1 cellular context compared by ENCODE assay signal in genomic region chr16:85137323-85138072, GRCh38.
A peak's percentile ranks its signal among the peaks of the same experiment; 100 is the strongest.
TF ChIP-seq lines count a peak whose summit lies in the region.

No MANE protein-coding gene starts in this region.

TF ChIP-seq in HepG2, 621 proteins besides CTCF, POLR2A, EP300 and RAD21 (continued from another document and continues in another):
- TF ChIP-seq, protein P1, sequence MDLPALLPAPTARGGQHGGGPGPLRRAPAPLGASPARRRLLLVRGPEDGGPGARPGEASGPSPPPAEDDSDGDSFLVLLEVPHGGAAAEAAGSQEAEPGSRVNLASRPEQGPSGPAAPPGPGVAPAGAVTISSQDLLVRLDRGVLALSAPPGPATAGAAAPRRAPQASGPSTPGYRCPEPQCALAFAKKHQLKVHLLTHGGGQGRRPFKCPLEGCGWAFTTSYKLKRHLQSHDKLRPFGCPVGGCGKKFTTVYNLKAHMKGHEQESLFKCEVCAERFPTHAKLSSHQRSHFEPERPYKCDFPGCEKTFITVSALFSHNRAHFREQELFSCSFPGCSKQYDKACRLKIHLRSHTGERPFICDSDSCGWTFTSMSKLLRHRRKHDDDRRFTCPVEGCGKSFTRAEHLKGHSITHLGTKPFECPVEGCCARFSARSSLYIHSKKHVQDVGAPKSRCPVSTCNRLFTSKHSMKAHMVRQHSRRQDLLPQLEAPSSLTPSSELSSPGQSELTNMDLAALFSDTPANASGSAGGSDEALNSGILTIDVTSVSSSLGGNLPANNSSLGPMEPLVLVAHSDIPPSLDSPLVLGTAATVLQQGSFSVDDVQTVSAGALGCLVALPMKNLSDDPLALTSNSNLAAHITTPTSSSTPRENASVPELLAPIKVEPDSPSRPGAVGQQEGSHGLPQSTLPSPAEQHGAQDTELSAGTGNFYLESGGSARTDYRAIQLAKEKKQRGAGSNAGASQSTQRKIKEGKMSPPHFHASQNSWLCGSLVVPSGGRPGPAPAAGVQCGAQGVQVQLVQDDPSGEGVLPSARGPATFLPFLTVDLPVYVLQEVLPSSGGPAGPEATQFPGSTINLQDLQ (CRISPR knock-in tag; IDR thresholded peaks at IDR 0.05): no peak
- TF ChIP-seq RFXANK (CRISPR knock-in tag; IDR thresholded peaks at IDR 0.05) (no peak), ZNF235 (CRISPR knock-in tag; IDR thresholded peaks at IDR 0.05; ENCODE audit: borderline replicate concordance) (peak; percentile 44; the same call in 1 of the 2 replicates), XRCC5 (optimal IDR thresholded peaks at IDR 0.05; ENCODE audit: low read length) (peak; percentile 70), PRMT3 (CRISPR knock-in tag; IDR thresholded peaks at IDR 0.05; ENCODE audit: borderline replicate concordance, low read depth) (no peak), TARDBP (CRISPR knock-in tag; IDR thresholded peaks at IDR 0.05) (peak; percentile 13; the same call in 1 of the 2 replicates), SRSF1 (optimal IDR thresholded peaks at IDR 0.05; ENCODE audit: low read depth, low read length) (no peak), ZNF546 (CRISPR knock-in tag; conservative IDR thresholded peaks at IDR 0.05) (no peak), SALL1 (CRISPR knock-in tag; IDR thresholded peaks at IDR 0.05) (peak; percentile 66), JUND (CRISPR knock-in tag; IDR thresholded peaks at IDR 0.05) (peak; percentile 58; the same call in 1 of the 2 replicates), MED13 (CRISPR knock-in tag; IDR thresholded peaks at IDR 0.05) (peak; percentile 83), KDM1A (CRISPR knock-in tag; IDR thresholded peaks at IDR 0.05) (0 out of 2 replicates have a peak, but pooled peaks have one; percentile 32), ZNF33A (CRISPR knock-in tag; IDR thresholded peaks at IDR 0.05; ENCODE audit: borderline replicate concordance) (no peak), ZNF737 (CRISPR knock-in tag; IDR thresholded peaks at IDR 0.05; ENCODE audit: borderline replicate concordance) (no peak), PRPF4 (IDR thresholded peaks at IDR 0.05; ENCODE audit: low read depth, low read length, poor library complexity, severe bottlenecking) (no peak), RBM39 (IDR thresholded peaks at IDR 0.05; ENCODE audit: low read depth, low read length, poor library complexity, severe bottlenecking) (peak; percentile 39), ZNF644 (CRISPR knock-in tag; IDR thresholded peaks at IDR 0.05; ENCODE audit: low read depth) (no peak), SUZ12 (IDR thresholded peaks at IDR 0.05; ENCODE audit: low read depth, low read length) (no peak), ZMYM3 (CRISPR knock-in tag; IDR thresholded peaks at IDR 0.05) (peak; percentile 69), MTF2 (CRISPR knock-in tag; IDR thresholded peaks at IDR 0.05; ENCODE audit: borderline replicate concordance) (no peak), ZNF251 (CRISPR knock-in tag; IDR thresholded peaks at IDR 0.05) (no peak; the same call in 1 of the 2 replicates), CSRNP2 (CRISPR knock-in tag; conservative IDR thresholded peaks at IDR 0.05; ENCODE audit: low read depth) (no peak), ZBTB38 (CRISPR knock-in tag; IDR thresholded peaks at IDR 0.05) (peak; percentile 81; the same call in 1 of the 2 replicates), EEA1 (CRISPR knock-in tag; IDR thresholded peaks at IDR 0.05; ENCODE audit: borderline replicate concordance) (no peak), DRAP1 (CRISPR knock-in tag; IDR thresholded peaks at IDR 0.05) (peak; percentile 66; the same call in 1 of the 2 replicates), HMG20B (CRISPR knock-in tag; conservative IDR thresholded peaks at IDR 0.05) (peak; percentile 51; the same call in 1 of the 2 replicates), NAIF1 (CRISPR knock-in tag; IDR thresholded peaks at IDR 0.05; ENCODE audit: borderline replicate concordance) (no peak), ZNF549 (CRISPR knock-in tag; IDR thresholded peaks at IDR 0.05) (peak; percentile 22; the same call in 1 of the 2 replicates), ZNF3 (CRISPR knock-in tag; IDR thresholded peaks at IDR 0.05) (no peak), AHR (CRISPR knock-in tag; IDR thresholded peaks at IDR 0.05) (0 out of 2 replicates have a peak, but pooled peaks have one; percentile 64), HIC2 (CRISPR knock-in tag; IDR thresholded peaks at IDR 0.05; ENCODE audit: low read depth) (peak; percentile 83; the same call in 1 of the 2 replicates), HMG20A (CRISPR knock-in tag; IDR thresholded peaks at IDR 0.05; ENCODE audit: borderline replicate concordance) (peak; percentile 66), POLR2AphosphoS2 (IDR thresholded peaks at IDR 0.05; ENCODE audit: low read depth, low read length) (no peak), CBX2 (IDR thresholded peaks at IDR 0.05; ENCODE audit: low read depth, low read length) (no peak), CBX2 (CRISPR knock-in tag; IDR thresholded peaks at IDR 0.05; ENCODE audit: low read depth) (peak; percentile 93; the same call in 1 of the 2 replicates), KLF15 (CRISPR knock-in tag; IDR thresholded peaks at IDR 0.05; ENCODE audit: borderline replicate concordance) (no peak), ZNF670 (CRISPR knock-in tag; IDR thresholded peaks at IDR 0.05; ENCODE audit: borderline replicate concordance) (0 out of 2 replicates have a peak, but pooled peaks have one; percentile 33), ZNF556 (CRISPR knock-in tag; IDR thresholded peaks at IDR 0.05; ENCODE audit: borderline replicate concordance) (peak; percentile 82), ZNF775 (CRISPR knock-in tag; IDR thresholded peaks at IDR 0.05; ENCODE audit: borderline replicate concordance) (no peak), NFIB (CRISPR knock-in tag; IDR thresholded peaks at IDR 0.05; ENCODE audit: borderline replicate concordance) (no peak), NFKBIZ (CRISPR knock-in tag; IDR thresholded peaks at IDR 0.05) (0 out of 2 replicates have a peak, but pooled peaks have one; percentile 17), RFX5 (IDR thresholded peaks at IDR 0.05; ENCODE audit: low read depth, low read length) (no peak), ZNF7 (CRISPR knock-in tag; IDR thresholded peaks at IDR 0.05) (no peak), FOXA3 (CRISPR knock-in tag; IDR thresholded peaks at IDR 0.05) (peak; percentile 68), ZBTB21 (CRISPR knock-in tag; IDR thresholded peaks at IDR 0.05) (no peak), RNF2 (conservative IDR thresholded peaks at IDR 0.05; ENCODE audit: low read depth) (no peak), IRF2 (CRISPR knock-in tag; IDR thresholded peaks at IDR 0.05) (peak; percentile 68), ZNF44 (CRISPR knock-in tag; IDR thresholded peaks at IDR 0.05) (no peak), RBM22 (optimal IDR thresholded peaks at IDR 0.05; ENCODE audit: low read length) (peak; percentile 55), ZNF138 (CRISPR knock-in tag; IDR thresholded peaks at IDR 0.05; ENCODE audit: low read depth) (no peak), SRSF9 (IDR thresholded peaks at IDR 0.05; ENCODE audit: borderline replicate concordance, insufficient read depth, low read depth, low read length, poor library complexity, severe bottlenecking) (no peak)
- TF ChIP-seq, protein P2, sequence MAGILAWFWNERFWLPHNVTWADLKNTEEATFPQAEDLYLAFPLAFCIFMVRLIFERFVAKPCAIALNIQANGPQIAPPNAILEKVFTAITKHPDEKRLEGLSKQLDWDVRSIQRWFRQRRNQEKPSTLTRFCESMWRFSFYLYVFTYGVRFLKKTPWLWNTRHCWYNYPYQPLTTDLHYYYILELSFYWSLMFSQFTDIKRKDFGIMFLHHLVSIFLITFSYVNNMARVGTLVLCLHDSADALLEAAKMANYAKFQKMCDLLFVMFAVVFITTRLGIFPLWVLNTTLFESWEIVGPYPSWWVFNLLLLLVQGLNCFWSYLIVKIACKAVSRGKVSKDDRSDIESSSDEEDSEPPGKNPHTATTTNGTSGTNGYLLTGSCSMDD (CRISPR knock-in tag; IDR thresholded peaks at IDR 0.05): 0 out of 2 replicates have a peak, but pooled peaks have one; percentile 26
- TF ChIP-seq, protein P3, sequence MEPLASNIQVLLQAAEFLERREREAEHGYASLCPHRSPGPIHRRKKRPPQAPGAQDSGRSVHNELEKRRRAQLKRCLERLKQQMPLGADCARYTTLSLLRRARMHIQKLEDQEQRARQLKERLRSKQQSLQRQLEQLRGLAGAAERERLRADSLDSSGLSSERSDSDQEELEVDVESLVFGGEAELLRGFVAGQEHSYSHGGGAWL (CRISPR knock-in tag; IDR thresholded peaks at IDR 0.05): peak; percentile 49; the same call in 1 of the 2 replicates
- TF ChIP-seq, protein P4, sequence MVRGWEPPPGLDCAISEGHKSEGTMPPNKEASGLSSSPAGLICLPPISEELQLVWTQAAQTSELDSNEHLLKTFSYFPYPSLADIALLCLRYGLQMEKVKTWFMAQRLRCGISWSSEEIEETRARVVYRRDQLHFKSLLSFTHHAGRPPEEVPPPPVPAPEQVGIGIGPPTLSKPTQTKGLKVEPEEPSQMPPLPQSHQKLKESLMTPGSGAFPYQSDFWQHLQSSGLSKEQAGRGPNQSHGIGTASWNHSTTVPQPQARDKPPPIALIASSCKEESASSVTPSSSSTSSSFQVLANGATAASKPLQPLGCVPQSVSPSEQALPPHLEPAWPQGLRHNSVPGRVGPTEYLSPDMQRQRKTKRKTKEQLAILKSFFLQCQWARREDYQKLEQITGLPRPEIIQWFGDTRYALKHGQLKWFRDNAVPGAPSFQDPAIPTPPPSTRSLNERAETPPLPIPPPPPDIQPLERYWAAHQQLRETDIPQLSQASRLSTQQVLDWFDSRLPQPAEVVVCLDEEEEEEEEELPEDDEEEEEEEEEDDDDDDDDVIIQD (CRISPR knock-in tag; IDR thresholded peaks at IDR 0.05; ENCODE audit: low read depth): 0 out of 2 replicates have a peak, but pooled peaks have one; percentile 50
- TF ChIP-seq, protein P5, sequence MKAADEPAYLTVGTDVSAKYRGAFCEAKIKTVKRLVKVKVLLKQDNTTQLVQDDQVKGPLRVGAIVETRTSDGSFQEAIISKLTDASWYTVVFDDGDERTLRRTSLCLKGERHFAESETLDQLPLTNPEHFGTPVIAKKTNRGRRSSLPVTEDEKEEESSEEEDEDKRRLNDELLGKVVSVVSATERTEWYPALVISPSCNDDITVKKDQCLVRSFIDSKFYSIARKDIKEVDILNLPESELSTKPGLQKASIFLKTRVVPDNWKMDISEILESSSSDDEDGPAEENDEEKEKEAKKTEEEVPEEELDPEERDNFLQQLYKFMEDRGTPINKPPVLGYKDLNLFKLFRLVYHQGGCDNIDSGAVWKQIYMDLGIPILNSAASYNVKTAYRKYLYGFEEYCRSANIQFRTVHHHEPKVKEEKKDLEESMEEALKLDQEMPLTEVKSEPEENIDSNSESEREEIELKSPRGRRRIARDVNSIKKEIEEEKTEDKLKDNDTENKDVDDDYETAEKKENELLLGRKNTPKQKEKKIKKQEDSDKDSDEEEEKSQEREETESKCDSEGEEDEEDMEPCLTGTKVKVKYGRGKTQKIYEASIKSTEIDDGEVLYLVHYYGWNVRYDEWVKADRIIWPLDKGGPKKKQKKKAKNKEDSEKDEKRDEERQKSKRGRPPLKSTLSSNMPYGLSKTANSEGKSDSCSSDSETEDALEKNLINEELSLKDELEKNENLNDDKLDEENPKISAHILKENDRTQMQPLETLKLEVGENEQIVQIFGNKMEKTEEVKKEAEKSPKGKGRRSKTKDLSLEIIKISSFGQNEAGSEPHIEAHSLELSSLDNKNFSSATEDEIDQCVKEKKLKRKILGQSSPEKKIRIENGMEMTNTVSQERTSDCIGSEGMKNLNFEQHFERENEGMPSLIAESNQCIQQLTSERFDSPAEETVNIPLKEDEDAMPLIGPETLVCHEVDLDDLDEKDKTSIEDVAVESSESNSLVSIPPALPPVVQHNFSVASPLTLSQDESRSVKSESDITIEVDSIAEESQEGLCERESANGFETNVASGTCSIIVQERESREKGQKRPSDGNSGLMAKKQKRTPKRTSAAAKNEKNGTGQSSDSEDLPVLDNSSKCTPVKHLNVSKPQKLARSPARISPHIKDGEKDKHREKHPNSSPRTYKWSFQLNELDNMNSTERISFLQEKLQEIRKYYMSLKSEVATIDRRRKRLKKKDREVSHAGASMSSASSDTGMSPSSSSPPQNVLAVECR (CRISPR knock-in tag; IDR thresholded peaks at IDR 0.05; ENCODE audit: borderline replicate concordance): peak; percentile 80
- TF ChIP-seq, protein P6, sequence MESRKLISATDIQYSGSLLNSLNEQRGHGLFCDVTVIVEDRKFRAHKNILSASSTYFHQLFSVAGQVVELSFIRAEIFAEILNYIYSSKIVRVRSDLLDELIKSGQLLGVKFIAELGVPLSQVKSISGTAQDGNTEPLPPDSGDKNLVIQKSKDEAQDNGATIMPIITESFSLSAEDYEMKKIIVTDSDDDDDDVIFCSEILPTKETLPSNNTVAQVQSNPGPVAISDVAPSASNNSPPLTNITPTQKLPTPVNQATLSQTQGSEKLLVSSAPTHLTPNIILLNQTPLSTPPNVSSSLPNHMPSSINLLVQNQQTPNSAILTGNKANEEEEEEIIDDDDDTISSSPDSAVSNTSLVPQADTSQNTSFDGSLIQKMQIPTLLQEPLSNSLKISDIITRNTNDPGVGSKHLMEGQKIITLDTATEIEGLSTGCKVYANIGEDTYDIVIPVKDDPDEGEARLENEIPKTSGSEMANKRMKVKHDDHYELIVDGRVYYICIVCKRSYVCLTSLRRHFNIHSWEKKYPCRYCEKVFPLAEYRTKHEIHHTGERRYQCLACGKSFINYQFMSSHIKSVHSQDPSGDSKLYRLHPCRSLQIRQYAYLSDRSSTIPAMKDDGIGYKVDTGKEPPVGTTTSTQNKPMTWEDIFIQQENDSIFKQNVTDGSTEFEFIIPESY (CRISPR knock-in tag; IDR thresholded peaks at IDR 0.05): 0 out of 2 replicates have a peak, but pooled peaks have one; percentile 18
